Comparison of ENCODE assay signal across 1 cellular context in the genomic region with DNA sequence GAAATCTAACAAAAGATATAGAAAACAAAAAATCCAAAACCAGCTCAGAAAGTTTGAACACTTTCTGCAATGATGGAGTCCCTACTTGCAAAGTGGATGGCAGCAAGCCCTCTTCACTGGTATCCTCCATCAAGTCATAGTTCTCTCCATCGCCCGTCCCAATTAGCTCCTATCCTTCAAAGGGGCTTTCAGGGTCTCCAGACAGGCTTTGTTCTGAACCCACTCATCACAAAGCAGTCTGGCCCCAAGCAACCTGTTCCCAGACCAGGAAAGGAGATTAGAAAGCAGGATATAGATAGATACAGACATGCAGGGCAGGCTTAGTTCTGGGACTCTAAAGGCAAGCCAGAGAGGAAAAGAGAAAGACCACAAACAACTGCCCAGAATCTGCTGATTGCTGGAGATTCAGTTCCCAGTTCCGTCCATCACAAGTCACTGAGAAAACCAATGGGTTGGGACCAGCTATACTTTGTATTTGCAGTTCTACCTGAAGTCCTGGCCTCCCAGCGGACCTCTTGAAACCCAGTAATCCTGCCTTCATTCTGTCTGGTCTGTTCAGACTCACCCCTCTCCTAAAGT.
TF ChIP-seq lines count a peak whose summit lies in the region.

No MANE protein-coding gene starts in this region.

TF ChIP-seq in WTC11, 78 proteins besides CTCF, POLR2A, EP300 and RAD21 (continued from another document):
- TF ChIP-seq, protein P1, sequence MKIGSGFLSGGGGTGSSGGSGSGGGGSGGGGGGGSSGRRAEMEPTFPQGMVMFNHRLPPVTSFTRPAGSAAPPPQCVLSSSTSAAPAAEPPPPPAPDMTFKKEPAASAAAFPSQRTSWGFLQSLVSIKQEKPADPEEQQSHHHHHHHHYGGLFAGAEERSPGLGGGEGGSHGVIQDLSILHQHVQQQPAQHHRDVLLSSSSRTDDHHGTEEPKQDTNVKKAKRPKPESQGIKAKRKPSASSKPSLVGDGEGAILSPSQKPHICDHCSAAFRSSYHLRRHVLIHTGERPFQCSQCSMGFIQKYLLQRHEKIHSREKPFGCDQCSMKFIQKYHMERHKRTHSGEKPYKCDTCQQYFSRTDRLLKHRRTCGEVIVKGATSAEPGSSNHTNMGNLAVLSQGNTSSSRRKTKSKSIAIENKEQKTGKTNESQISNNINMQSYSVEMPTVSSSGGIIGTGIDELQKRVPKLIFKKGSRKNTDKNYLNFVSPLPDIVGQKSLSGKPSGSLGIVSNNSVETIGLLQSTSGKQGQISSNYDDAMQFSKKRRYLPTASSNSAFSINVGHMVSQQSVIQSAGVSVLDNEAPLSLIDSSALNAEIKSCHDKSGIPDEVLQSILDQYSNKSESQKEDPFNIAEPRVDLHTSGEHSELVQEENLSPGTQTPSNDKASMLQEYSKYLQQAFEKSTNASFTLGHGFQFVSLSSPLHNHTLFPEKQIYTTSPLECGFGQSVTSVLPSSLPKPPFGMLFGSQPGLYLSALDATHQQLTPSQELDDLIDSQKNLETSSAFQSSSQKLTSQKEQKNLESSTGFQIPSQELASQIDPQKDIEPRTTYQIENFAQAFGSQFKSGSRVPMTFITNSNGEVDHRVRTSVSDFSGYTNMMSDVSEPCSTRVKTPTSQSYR (CRISPR knock-in tag; IDR thresholded peaks at IDR 0.05), result no peak
- no peak for TF ChIP-seq NFE2L1 (CRISPR knock-in tag; IDR thresholded peaks at IDR 0.05)
- no peak for TF ChIP-seq ETV6 (CRISPR knock-in tag; IDR thresholded peaks at IDR 0.05)
- TF ChIP-seq GABPB1 (CRISPR knock-in tag; IDR thresholded peaks at IDR 0.05), result no peak
- TF ChIP-seq FOXK1 (CRISPR knock-in tag; IDR thresholded peaks at IDR 0.05), result no peak
- TF ChIP-seq ZNF219 (CRISPR knock-in tag; IDR thresholded peaks at IDR 0.05; ENCODE audit: borderline replicate concordance), result no peak
- no peak for TF ChIP-seq NR2C2 (CRISPR knock-in tag; IDR thresholded peaks at IDR 0.05)
- TF ChIP-seq ZNF396 (CRISPR knock-in tag; IDR thresholded peaks at IDR 0.05; ENCODE audit: borderline replicate concordance), result no peak
- no peak for TF ChIP-seq NFATC4 (CRISPR knock-in tag; IDR thresholded peaks at IDR 0.05)
- no peak for TF ChIP-seq ATF1 (CRISPR knock-in tag; IDR thresholded peaks at IDR 0.05)
- no peak for TF ChIP-seq TEAD4 (CRISPR knock-in tag; IDR thresholded peaks at IDR 0.05)
- TF ChIP-seq FOXP1 (CRISPR knock-in tag; IDR thresholded peaks at IDR 0.05; ENCODE audit: borderline replicate concordance), result no peak
- TF ChIP-seq ZMAT4 (CRISPR knock-in tag; IDR thresholded peaks at IDR 0.05), result no peak
